15 cellular contexts compared by ENCODE assay signal in genomic region chr2:120934221-120934639, GRCh38.
DNase-seq lines count a peak whose midpoint lies in the region; ATAC-seq, FAIRE-seq and TF ChIP-seq lines count a peak whose summit lies in the region.
"Had no signal": no experiment of that assay in that cellular context is flagged by ENCODE, and none has a peak within 500 bp of the region (broad histone marks: within the 10 kb centered on the region; RNA-seq: fewer than 3 reads in every experiment).

No MANE protein-coding gene starts in this region.

- TF ChIP-seq EP300 in SK-N-SH (IDR thresholded peaks at IDR 0.05; ENCODE audit: borderline replicate concordance in 1 of 2, low read depth in 1 of 2, low read length in 1 of 2) = no peak

- H3K4me3 ChIP-seq in HCT116 (replicated peaks in 1 of 2; ENCODE audit: low read depth in 1 of 2, low read length in 2 of 2) (peak overlapping the region in 1 of 2 experiments; percentile 47; a peak in 2 of 4 replicates), SK-N-SH (ENCODE audit: low read depth in 2 of 2, low read length in 1 of 2) (no peak overlapping the region), keratinocyte (ENCODE audit: control insufficient read depth in 2 of 3, extremely low read depth in 1 of 3, insufficient read depth in 2 of 3, low read depth in 1 of 3, low read length in 3 of 3) (no peak overlapping the region), subcutaneous abdominal adipose tissue (ENCODE audit: low read depth in 1 of 5, low read length in 5 of 5) (no peak overlapping the region)

- CTCF ChIA-PET in HCT116 (lab: Charles Lee) = interaction anchor here (1.4 kb wide), 1 partner anchor 239 kb away, joined by 4 read pairs; no protein-coding TSS in a partner anchor
- CTCF ChIA-PET in SK-N-SH (lab: Yijun Ruan, JAX) = interaction anchor here (0.8 to 1.5 kb wide), 3 partner anchors 135 to 238 kb away, joined by 3 to 5 read pairs (median 3); no protein-coding TSS in a partner anchor

- intact Hi-C loops in HCT116 (cut with micrococcal nuclease) = no loop called here

- H3K4me1 ChIP-seq in HCT116 (ENCODE audit: control insufficient read depth in 1 of 2, insufficient read depth in 2 of 2, low read length in 2 of 2) (peaks cover 26 to 58% of the 10 kb centered on the region in 2 experiments), SK-N-SH (ENCODE audit: control insufficient read depth in 1 of 2, insufficient read depth in 2 of 2, low read depth in 1 of 2, low read length in 1 of 2) (peaks cover 50 to 69% of the 10 kb centered on the region in 2 experiments), keratinocyte (ENCODE audit: control insufficient read depth, extremely low read depth, insufficient read depth, low read length) (peaks cover 23% of the 10 kb centered on the region), subcutaneous abdominal adipose tissue (ENCODE audit: control insufficient read depth in 5 of 5, insufficient read depth in 5 of 5, low read length in 5 of 5) (peaks cover 3 to 38% (median 28%) of the 10 kb centered on the region in 5 donors)

- no TSS peak for BruUV-seq in HCT116 (replicated peaks; lab: Mats Ljungman, UMichigan)

- TF ChIP-seq RAD21 in HCT116 (IDR thresholded peaks at IDR 0.05; ENCODE audit: low read depth) (no peak), SK-N-SH (IDR thresholded peaks at IDR 0.05; ENCODE audit: low read length) (no peak)

- DNase-seq in HCT116 (ENCODE audit: low read depth, low spot score) (no peak), SK-N-SH (no peak), keratinocyte (ENCODE audit: low read depth, low spot score) (no peak), NCI-H1417 (lab: John Stamatoyannopoulos, UW) (no peak), putamen (ENCODE audit: low spot score) (no peak)
- DNase-seq: activated CD4-positive, alpha-beta T cell treated with anti-CD3 and anti-CD28 coated beads, Interleukin-2, amount 50 U/mL, for 4 hours; effector CD4-positive, alpha-beta T cell; MM.1S; NCI-H2171; stimulated activated CD4-positive, alpha-beta T cell treated with anti-CD3 and anti-CD28 coated beads, Interleukin-2, amount 100 ng/mL, for 24 hours; T-helper 1 cell had no signal

- FAIRE-seq in keratinocyte (lab: Jason Lieb, UNC) = no peak
- FAIRE-seq: G401.6 had no signal

- H3K9me2 ChIP-seq in HCT116 (ENCODE audit: insufficient read depth) (no peaks in the 10 kb centered on the region), SK-N-SH (no peaks in the 10 kb centered on the region)

- TF ChIP-seq CTCF in HCT116 (IDR thresholded peaks at IDR 0.05 in 2 of 3, conservative IDR thresholded peaks at IDR 0.05 in 1 of 3; ENCODE audit: borderline replicate concordance in 1 of 3, insufficient read depth in 1 of 3, low read depth in 2 of 3, low read length in 2 of 3) = no peak
- TF ChIP-seq CTCF in SK-N-SH (IDR thresholded peaks at IDR 0.05) = no peak
- no peak for TF ChIP-seq CTCF in keratinocyte (optimal IDR thresholded peaks at IDR 0.05 in 1 of 3, IDR thresholded peaks at IDR 0.05 in 1 of 3, conservative IDR thresholded peaks at IDR 0.05 in 1 of 3; ENCODE audit: extremely low read depth in 1 of 3, insufficient read depth in 2 of 3, low read length in 3 of 3)

- H3K9me3 ChIP-seq in HCT116 (ENCODE audit: control insufficient read depth in 1 of 2, insufficient read depth in 1 of 2, low read depth in 1 of 2, low read length in 2 of 2) (no peaks in the 10 kb centered on the region; a peak in 1 of 4 replicates), SK-N-SH (no peaks in the 10 kb centered on the region), keratinocyte (ENCODE audit: control insufficient read depth, low read depth, low read length) (peaks cover 2% of the 10 kb centered on the region), subcutaneous abdominal adipose tissue (ENCODE audit: control insufficient read depth in 5 of 5, low read length in 5 of 5) (peaks cover 0 to 10% (median 3%) of the 10 kb centered on the region in 5 donors)

- H4K20me1 ChIP-seq in HCT116 (ENCODE audit: insufficient read depth) = no peaks in the 10 kb centered on the region
- H4K20me1 ChIP-seq in SK-N-SH (ENCODE audit: insufficient read depth) = no peaks in the 10 kb centered on the region
- no peaks in the 10 kb centered on the region for H4K20me1 ChIP-seq in keratinocyte (ENCODE audit: control insufficient read depth, extremely low read depth, insufficient read depth, low read length)

- dilution Hi-C loops in keratinocyte (cut with MboI; ENCODE audit: extremely low pct_ligation_motif_present, low sequenced_read_pairs) = no loop called here

- H3K79me2 ChIP-seq in HCT116 (ENCODE audit: insufficient read depth, low read length) = no peaks in the 10 kb centered on the region
- H3K79me2 ChIP-seq in SK-N-SH (ENCODE audit: insufficient read depth) = peaks cover 52% of the 10 kb centered on the region; the same call in 1 of the 2 replicates
- H3K79me2 ChIP-seq in keratinocyte (ENCODE audit: control insufficient read depth, insufficient read depth, low read length) = no peaks in the 10 kb centered on the region

- POLR2A ChIA-PET in HCT116 (lab: Charles Lee) (interaction anchor here (1.1 kb wide), 1 partner anchor 140 kb away, joined by 5 read pairs; no protein-coding TSS in a partner anchor), SK-N-SH (lab: Yijun Ruan, JAX) (no interaction called here)

- TF ChIP-seq POLR2A in HCT116 (IDR thresholded peaks at IDR 0.05; ENCODE audit: borderline replicate concordance, extremely low read depth, insufficient read depth, insufficient read length) = no peak

- peaks cover 39% of the 10 kb centered on the region for H3F3A ChIP-seq in SK-N-SH (replicated peaks; ENCODE audit: insufficient read depth)

- H3K4me2 ChIP-seq in HCT116 (ENCODE audit: low read length) (peak overlapping the region; percentile 88), SK-N-SH (peak overlapping the region; percentile 78), keratinocyte (ENCODE audit: control insufficient read depth, extremely low read depth, insufficient read depth, low read depth, low read length) (peak overlapping the region; percentile 22)

- RAD21 ChIA-PET in HCT116 (lab: Charles Lee; ENCODE audit: low non-redundant PET in 1 of 2, low total read pairs in 2 of 2, uncharacterized antibody in 2 of 2, unreplicated experiment in 2 of 2) = no interaction called here

- H3K36me3 ChIP-seq in HCT116 (ENCODE audit: control insufficient read depth in 1 of 2, insufficient read depth in 2 of 2, low read length in 2 of 2) (no peaks in the 10 kb centered on the region), SK-N-SH (replicated peaks in 1 of 2; ENCODE audit: control insufficient read depth in 1 of 2, insufficient read depth in 2 of 2, low read length in 1 of 2) (no peaks in the 10 kb centered on the region), keratinocyte (ENCODE audit: control insufficient read depth in 2 of 2, extremely low read depth in 1 of 2, insufficient read depth in 2 of 2, low read length in 2 of 2) (no peaks in the 10 kb centered on the region), subcutaneous abdominal adipose tissue (ENCODE audit: control insufficient read depth in 5 of 5, insufficient read depth in 5 of 5, low read length in 5 of 5) (no peaks in the 10 kb centered on the region)

- 73% methylated on average over 4 of the region's 6 CpGs for WGBS in SK-N-SH (ENCODE audit: low lambda C conversion rate)

- H3K27ac ChIP-seq in HCT116 (ENCODE audit: low read depth, low read length) (peak overlapping the region; percentile 64; the same call in 1 of the 2 replicates), SK-N-SH (ENCODE audit: low read depth in 2 of 2, low read length in 1 of 2) (peak overlapping the region; percentile 95 to 96), keratinocyte (ENCODE audit: control insufficient read depth, insufficient read depth, low read length) (no peak overlapping the region), subcutaneous abdominal adipose tissue (ENCODE audit: low read depth, low read length) (peak overlapping the region; percentile 9)

- peaks cover 8% of the 10 kb centered on the region; the same call in 1 of the 2 replicates for H3K27me3 ChIP-seq in HCT116 (ENCODE audit: insufficient read depth, low read length)
- H3K27me3 ChIP-seq in SK-N-SH (ENCODE audit: insufficient read depth) = no peaks in the 10 kb centered on the region
- H3K27me3 ChIP-seq in keratinocyte (ENCODE audit: control insufficient read depth, extremely low read depth, insufficient read depth, low read length) = no peaks in the 10 kb centered on the region
- H3K27me3 ChIP-seq in subcutaneous abdominal adipose tissue (ENCODE audit: control insufficient read depth in 5 of 5, insufficient read depth in 4 of 5, low read length in 5 of 5) = peaks cover 0 to 12% (median 0%) of the 10 kb centered on the region in 5 donors

- H2AFZ ChIP-seq in HCT116 (ENCODE audit: low read depth, low read length, poor library complexity, severe bottlenecking) (no peak overlapping the region), SK-N-SH (ENCODE audit: low read depth) (no peak overlapping the region), keratinocyte (ENCODE audit: control insufficient read depth, low read length) (no peak overlapping the region)

- peak; percentile 26 for ATAC-seq in HCT116
- no peak for ATAC-seq in GM18519 (IDR thresholded peaks at IDR 0.05; ENCODE audit: low FRiP score, unreplicated experiment)
- no peak for ATAC-seq in HG02759 (IDR thresholded peaks at IDR 0.05; ENCODE audit: unreplicated experiment)

- H3K9ac ChIP-seq in HCT116 (ENCODE audit: low read length) (peak overlapping the region; percentile 41; the same call in 1 of the 2 replicates), SK-N-SH (peak overlapping the region; percentile 40; the same call in 1 of the 2 replicates), keratinocyte (ENCODE audit: control insufficient read depth, extremely low read depth, insufficient read depth, low read length) (no peak overlapping the region), subcutaneous abdominal adipose tissue (ENCODE audit: low read length in 5 of 5) (no peak overlapping the region)

- no peaks in the 10 kb centered on the region for H3K9me1 ChIP-seq in keratinocyte (ENCODE audit: control insufficient read depth, extremely low read depth, insufficient read depth, low read length)

TF ChIP-seq in HCT116, 20 proteins besides CTCF, POLR2A, EP300 and RAD21 (continues in another document):
- no peak for TF ChIP-seq JUND (IDR thresholded peaks at IDR 0.05)
- TF ChIP-seq ATF3 (IDR thresholded peaks at IDR 0.05) = no peak
- TF ChIP-seq YY1 (IDR thresholded peaks at IDR 0.05; ENCODE audit: extremely low read depth, insufficient replicate concordance, low read depth, low read length) = no peak

TF ChIP-seq in SK-N-SH, 30 proteins besides CTCF, POLR2A, EP300 and RAD21 (continues in another document):
- no peak for TF ChIP-seq FOSL2 (IDR thresholded peaks at IDR 0.05; ENCODE audit: borderline replicate concordance, low read depth)
- no peak for TF ChIP-seq SIN3A (IDR thresholded peaks at IDR 0.05; ENCODE audit: borderline replicate concordance, low read depth, low read length)
- no peak for TF ChIP-seq EZH2phosphoT487 (IDR thresholded peaks at IDR 0.05; ENCODE audit: borderline replicate concordance, low read depth)

Comparison
In these comparisons a context has a peak if more than half of its experiments do, and no peak if none do; other contexts are left out.
1. H3K4me2 ChIP-seq: peak in every context shown above with its lines; median percentile 88 in HCT116; 78 in SK-N-SH; 22 in keratinocyte.
2. H3K9ac ChIP-seq: peak in HCT116 (single experiment) and SK-N-SH (single experiment); none in keratinocyte (single experiment) and subcutaneous abdominal adipose tissue (0 of 5).